In the genomic region with DNA sequence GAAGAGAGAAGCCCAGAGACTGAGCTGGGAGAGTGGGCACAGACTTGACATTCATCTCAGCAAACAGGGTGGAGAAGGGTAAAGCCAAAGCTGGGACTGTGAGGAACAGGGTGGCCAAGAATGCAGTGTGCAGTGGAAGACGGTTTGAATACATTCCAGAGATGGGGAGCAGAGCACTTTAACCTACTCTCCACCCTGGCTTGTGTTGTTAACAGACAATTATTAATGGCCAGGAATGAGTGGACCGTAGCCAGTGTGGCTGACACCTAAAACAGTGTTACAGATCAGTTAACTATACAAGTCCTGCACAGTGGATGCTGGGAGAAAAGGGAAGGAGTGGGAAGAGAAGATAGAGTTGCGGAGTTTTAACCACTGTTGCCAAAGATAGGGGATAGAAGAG, we compare ENCODE assay signal across 21 cellular contexts. TPM values are rescaled to one million over a fixed set of nuclear protein-coding genes. Genes with fewer than 3 reads are reported as not detected.
DNase-seq lines count a peak whose midpoint lies in the region; ATAC-seq and TF ChIP-seq lines count a peak whose summit lies in the region.
"Had no signal": no experiment of that assay in that cellular context is flagged by ENCODE, and none has a peak within 500 bp of the region (broad histone marks: within the 10 kb centered on the region; RNA-seq: fewer than 3 reads in every experiment).

No MANE protein-coding gene starts in this region.

- H2BK15ac ChIP-seq in mesendoderm (replicated peaks; ENCODE audit: low read depth), result no peak overlapping the region

- intact Hi-C loops in heart left ventricle (cut with DNase I), result loop anchor here in 2 of 10 donors (10.0 kb wide), 2 partner anchors 57 to 257 kb away; no protein-coding TSS in a partner anchor
- intact Hi-C loops in left ventricle myocardium superior (cut with micrococcal nuclease), result no loop called here
- intact Hi-C loops in esophagus muscularis mucosa (cut with DNase I), result no loop called here
- intact Hi-C loops in upper lobe of right lung (cut with DNase I), result no loop called here

- H4K5ac ChIP-seq in mesendoderm (ENCODE audit: low read length), result no peak overlapping the region

- H4K20me1 ChIP-seq in Karpas-422 (ENCODE audit: insufficient read depth, low read depth, low read length), result no peaks in the 10 kb centered on the region

- TF ChIP-seq POLR2A in heart left ventricle (IDR thresholded peaks at IDR 0.05) (no peak), esophagus muscularis mucosa (IDR thresholded peaks at IDR 0.05; ENCODE audit: low read depth) (no peak)

- H3K9me2 ChIP-seq in Karpas-422 (replicated peaks; ENCODE audit: insufficient read depth, low read length), result no peaks in the 10 kb centered on the region

- H3K36me3 ChIP-seq in heart left ventricle (no peaks in the 10 kb centered on the region), esophagus muscularis mucosa (no peaks in the 10 kb centered on the region), mesendoderm (ENCODE audit: control insufficient read depth, insufficient read depth, low read length) (no peaks in the 10 kb centered on the region), upper lobe of right lung (no peaks in the 10 kb centered on the region), Karpas-422 (ENCODE audit: insufficient read depth, low read length) (no peaks in the 10 kb centered on the region)
- H3K36me3 ChIP-seq: SJSA1, thyroid gland had no signal

- no peak overlapping the region for H2BK120ac ChIP-seq in mesendoderm (ENCODE audit: low read depth, low read length)

- H2AFZ ChIP-seq in Karpas-422 (ENCODE audit: low read length), result no peak overlapping the region

- H3K9ac ChIP-seq in mesendoderm (ENCODE audit: low read length) (no peak overlapping the region), Karpas-422 (ENCODE audit: low read length) (no peak overlapping the region)

- H3K4me3 ChIP-seq in heart left ventricle (peak overlapping the region in 1 of 12 donors; percentile 12), esophagus muscularis mucosa (no peak overlapping the region), mesendoderm (ENCODE audit: low read length) (no peak overlapping the region), upper lobe of right lung (no peak overlapping the region), Karpas-422 (ENCODE audit: low read length) (no peak overlapping the region)
- H3K4me3 ChIP-seq: SJSA1, skin epidermis, thyroid gland had no signal

- H2BK5ac ChIP-seq in mesendoderm (ENCODE audit: low read length), result no peak overlapping the region

- H2AK5ac ChIP-seq in mesendoderm (ENCODE audit: low read length), result peak overlapping the region; percentile 35

- H3K27me3 ChIP-seq in heart left ventricle (no peaks in the 10 kb centered on the region), esophagus muscularis mucosa (no peaks in the 10 kb centered on the region), mesendoderm (ENCODE audit: insufficient read depth, low read length, poor library complexity) (no peaks in the 10 kb centered on the region), upper lobe of right lung (no peaks in the 10 kb centered on the region), Karpas-422 (ENCODE audit: low read length) (no peaks in the 10 kb centered on the region)
- H3K27me3 ChIP-seq: SJSA1, thyroid gland had no signal

- peak overlapping the region in 10 of 12 donors; percentile 5 to 64 (median 30) for H3K27ac ChIP-seq in heart left ventricle
- H3K27ac ChIP-seq in esophagus muscularis mucosa (replicated peaks in 1 of 4), result peak overlapping the region; percentile 29 to 60 (median 55)
- no peak overlapping the region for H3K27ac ChIP-seq in mesendoderm (ENCODE audit: low read depth, low read length)
- H3K27ac ChIP-seq in upper lobe of right lung, result no peak overlapping the region
- H3K27ac ChIP-seq in Karpas-422 (ENCODE audit: low read length), result no peak overlapping the region
- H3K27ac ChIP-seq: HL-60, SJSA1, thyroid gland had no signal

- H3K4ac ChIP-seq in mesendoderm (ENCODE audit: low read depth, low read length), result no peak overlapping the region

- no peaks in the 10 kb centered on the region for H3K79me2 ChIP-seq in mesendoderm (ENCODE audit: control insufficient read depth, insufficient read depth, low read length)
- no peaks in the 10 kb centered on the region for H3K79me2 ChIP-seq in Karpas-422 (ENCODE audit: low read length)

- TF ChIP-seq EP300 in esophagus muscularis mucosa (IDR thresholded peaks at IDR 0.05), result no peak

- H3K9me3 ChIP-seq in heart left ventricle (no peaks in the 10 kb centered on the region), esophagus muscularis mucosa (no peaks in the 10 kb centered on the region), upper lobe of right lung (no peaks in the 10 kb centered on the region), Karpas-422 (ENCODE audit: low read length) (no peaks in the 10 kb centered on the region)
- H3K9me3 ChIP-seq: Caco-2, SJSA1, thyroid gland had no signal

- no peak overlapping the region for H3K4me2 ChIP-seq in mesendoderm (ENCODE audit: low read length)
- no peak overlapping the region for H3K4me2 ChIP-seq in Karpas-422 (ENCODE audit: low read depth, low read length, poor library complexity, severe bottlenecking)

- H3K4me1 ChIP-seq in heart left ventricle, result peaks cover 0 to 46% (median 19%) of the 10 kb centered on the region in 12 donors
- peaks cover 22 to 76% (median 72%) of the 10 kb centered on the region in 4 donors for H3K4me1 ChIP-seq in esophagus muscularis mucosa
- H3K4me1 ChIP-seq in mesendoderm (ENCODE audit: control insufficient read depth, low read depth, low read length), result peaks cover 14% of the 10 kb centered on the region
- peaks cover 17% of the 10 kb centered on the region for H3K4me1 ChIP-seq in upper lobe of right lung
- peaks cover 14% of the 10 kb centered on the region for H3K4me1 ChIP-seq in Karpas-422 (ENCODE audit: low read length)

- no peak for TF ChIP-seq CTCF in heart left ventricle (IDR thresholded peaks at IDR 0.05)
- TF ChIP-seq CTCF in esophagus muscularis mucosa (IDR thresholded peaks at IDR 0.05), result no peak
- no peak for TF ChIP-seq CTCF in upper lobe of right lung (IDR thresholded peaks at IDR 0.05)

- no peak for DNase-seq in heart left ventricle
- DNase-seq in left ventricle myocardium superior, result no peak
- no peak for DNase-seq in esophagus muscularis mucosa (ENCODE audit: extremely low spot score)
- DNase-seq in mesendoderm, result no peak
- no peak for DNase-seq in upper lobe of right lung
- no peak for DNase-seq in iPS-NIHi11 (ENCODE audit: low spot score)
- DNase-seq in NCI-H1694 treated with DMSO at 0.1 percent for 48 hours (lab: John Stamatoyannopoulos, UW), result no peak
- no peak for DNase-seq in Karpas-422
- DNase-seq: activated CD4-positive, alpha-beta T cell treated with anti-CD3 and anti-CD28 coated beads for 36 hours; effector CD8-positive, alpha-beta T cell; erythroblast; IMR-90; left colon; stimulated activated naive B cell treated with anti-CD40 and anti-IgM and Interleukin-4, amounts not matched to agents 10 μg/mL and 1 μg/mL and 100 μg/mL, for 72 hours; thyroid gland had no signal

- peak in 3 of 4 donors; percentile 6 to 47 (median 25) for ATAC-seq in heart left ventricle
- ATAC-seq in left ventricle myocardium superior, result no peak
- peak; percentile 24 for ATAC-seq in upper lobe of right lung
- ATAC-seq: activated CD4-positive, alpha-beta T cell treated with anti-CD3 and anti-CD28 coated beads for 36 hours; activated naive CD4-positive, alpha-beta T cell treated with anti-CD3 and anti-CD28 coated beads, Interleukin-2, amount 50 U/mL, for 72 hours; left colon; Panc1; stimulated activated naive B cell treated with anti-CD40 and anti-IgM and Interleukin-4, amounts not matched to agents 10 μg/mL and 1 μg/mL and 100 μg/mL, for 72 hours had no signal

- H4K8ac ChIP-seq in mesendoderm (ENCODE audit: low read depth, low read length), result no peak overlapping the region

- H3K56ac ChIP-seq in mesendoderm (ENCODE audit: low read length), result peak overlapping the region; percentile 39

- no peaks in the 10 kb centered on the region for H3K79me1 ChIP-seq in mesendoderm (ENCODE audit: low read length)

- no peak overlapping the region for H3K18ac ChIP-seq in mesendoderm (ENCODE audit: low read length)

- 49 to 53% (median 52%) methylated on average over 3 of the region's 3 CpGs for WGBS in heart left ventricle, 4 donors
- 41% methylated on average over 3 of the region's 3 CpGs for WGBS in esophagus muscularis mucosa
- WGBS in mesendoderm (ENCODE audit: extremely low coverage, insufficient coverage, low lambda C conversion rate), result no CpG with 5 or more reads among the region's 3 CpGs

- no peak overlapping the region for H3K23ac ChIP-seq in mesendoderm (ENCODE audit: low read length)

RNA-seq across cellular contexts. Expression of a gene that starts 7.4 kb away (rescaled TPM):
- total RNA-seq in heart left ventricle (10 to 100 TPM; 20.4 to 41.8 (median 31.3) TPM), left ventricle myocardium superior (19.7 TPM), esophagus muscularis mucosa (10 to 100 TPM; 59.8 to 88.5 (median 78.8) TPM), upper lobe of right lung (38.6 TPM)
- polyA plus RNA-seq in heart left ventricle, result 10 to 100 TPM; 10.1 to 16.6 TPM
- 17.5 TPM for polyA plus RNA-seq in mesendoderm (2013, experiment 1 of 2)
- polyA plus RNA-seq in mesendoderm (2013, experiment 2 of 2), result 17.0 TPM
- 15.7 and 19.6 TPM in 2 replicates for total RNA-seq in Karpas-422 (2014; rRNA removed; shearing (Covaris generic); ENCODE audit: low replicate concordance)

Comparison
In these comparisons a context has a peak if more than half of its experiments do, and no peak if none do; other contexts are left out.
1. H3K27ac ChIP-seq: peak in heart left ventricle (10 of 12) and esophagus muscularis mucosa (4 of 4); none in mesendoderm (single experiment), upper lobe of right lung (single experiment) and Karpas-422 (single experiment).